In the genomic region with DNA sequence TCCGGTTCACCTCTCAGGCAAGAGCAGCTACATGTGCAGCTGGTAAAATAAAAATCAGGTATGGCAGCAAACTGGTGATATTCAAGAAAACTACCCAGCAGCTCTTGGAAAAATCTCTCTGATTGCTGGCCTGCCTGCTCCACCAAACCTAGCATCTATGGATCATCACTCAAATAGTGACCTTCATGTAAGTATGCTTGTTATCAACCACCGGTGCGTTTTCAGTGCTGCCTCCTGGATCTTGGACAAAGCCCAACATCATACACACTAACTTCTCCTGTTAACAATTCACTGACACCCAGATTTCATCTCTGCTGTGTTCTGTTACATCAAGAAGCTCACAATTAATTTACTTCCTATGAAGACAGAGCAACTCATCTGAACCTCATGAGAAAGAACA, we compare ENCODE assay signal across 12 cellular contexts. TPM values are rescaled to one million over a fixed set of nuclear protein-coding genes. Genes with fewer than 3 reads are reported as not detected.
DNase-seq lines count a peak whose midpoint lies in the region; ATAC-seq, FAIRE-seq and TF ChIP-seq lines count a peak whose summit lies in the region.
"Had no signal": no experiment of that assay in that cellular context is flagged by ENCODE, and none has a peak within 500 bp of the region (broad histone marks: within the 10 kb centered on the region; RNA-seq: fewer than 3 reads in every experiment).

No MANE protein-coding gene starts in this region.

- no peak overlapping the region for H2AFZ ChIP-seq in HepG2 (ENCODE audit: low read length)

- no peaks in the 10 kb centered on the region; a peak in 1 of 5 replicates for H3K27me3 ChIP-seq in HepG2 (ENCODE audit: control insufficient read depth in 1 of 2, insufficient read depth in 2 of 2, low read length in 2 of 2)
- H3K27me3 ChIP-seq in right lobe of liver = no peaks in the 10 kb centered on the region
- H3K27me3 ChIP-seq in thymus (ENCODE audit: control insufficient read depth, insufficient read depth) = no peaks in the 10 kb centered on the region
- no peaks in the 10 kb centered on the region for H3K27me3 ChIP-seq in CD4-positive, alpha-beta memory T cell (ENCODE audit: insufficient read depth, low read length)

- FAIRE-seq in HepG2 (lab: Jason Lieb, UNC) = no peak

- intact Hi-C loops in HepG2 (cut with micrococcal nuclease; ENCODE audit: unreplicated experiment) (loop anchor here (2.0 kb wide), 1 partner anchor 207 kb away; no protein-coding TSS in a partner anchor), right lobe of liver (cut with DNase I) (no loop called here)
- intact Hi-C loops in CD4-positive, alpha-beta memory T cell (cut with micrococcal nuclease) = no loop called here

- H3K27ac ChIP-seq in HepG2 (ENCODE audit: extremely low read length, insufficient read depth, low read length) (no peak overlapping the region), right lobe of liver (no peak overlapping the region), thymus (ENCODE audit: low read depth) (no peak overlapping the region)
- H3K27ac ChIP-seq in CD4-positive, alpha-beta memory T cell (ENCODE audit: low read depth, low read length) = no peak overlapping the region

- peaks cover 6% of the 10 kb centered on the region for H3K27me3 Mint-ChIP-seq in brain
- H3K27me3 Mint-ChIP-seq in CD4-positive, alpha-beta memory T cell = no peaks in the 10 kb centered on the region
- H3K27me3 Mint-ChIP-seq: CD4-positive, CD25-positive, alpha-beta regulatory T cell had no signal

- peaks cover 8 to 20% of the 10 kb centered on the region in 2 experiments; a peak in 4 of 5 replicates for H3K36me3 ChIP-seq in HepG2 (replicated peaks in 1 of 2; ENCODE audit: control insufficient read depth in 1 of 2, insufficient read depth in 2 of 2, low read length in 2 of 2)
- no peaks in the 10 kb centered on the region for H3K36me3 ChIP-seq in right lobe of liver
- no peaks in the 10 kb centered on the region for H3K36me3 ChIP-seq in thymus (ENCODE audit: control insufficient read depth, insufficient read depth)
- H3K36me3 ChIP-seq in CD4-positive, alpha-beta memory T cell (ENCODE audit: insufficient read depth, low read length) = no peaks in the 10 kb centered on the region

- no peaks in the 10 kb centered on the region for H3K9me3 ChIP-seq in HepG2 (ENCODE audit: low read length)
- no peaks in the 10 kb centered on the region for H3K9me3 ChIP-seq in right lobe of liver
- H3K9me3 ChIP-seq in thymus (ENCODE audit: control insufficient read depth) = no peaks in the 10 kb centered on the region
- no peaks in the 10 kb centered on the region for H3K9me3 ChIP-seq in CD4-positive, alpha-beta memory T cell (ENCODE audit: control insufficient read depth in 1 of 2, low read length in 2 of 2)

- in situ Hi-C loops in HepG2 (cut with HindIII; ENCODE audit: extremely low pct_ligation_motif_present, low pct_unique_long_range_greater_than_20kb) = no loop called here

- peaks cover 100% of the 10 kb centered on the region for H3K79me2 ChIP-seq in HepG2 (ENCODE audit: insufficient read depth, low read length)

- H3K9me3 Mint-ChIP-seq in brain = peaks cover 0 to 3% (median 0%) of the 10 kb centered on the region in 5 experiments
- no peaks in the 10 kb centered on the region for H3K9me3 Mint-ChIP-seq in CD4-positive, alpha-beta memory T cell
- H3K9me3 Mint-ChIP-seq: CD4-positive, CD25-positive, alpha-beta regulatory T cell had no signal

- 0 out of 2 replicates have a peak overlapping the region, but pooled peaks have one; percentile 23 for H3K4me2 ChIP-seq in HepG2 (ENCODE audit: low read depth, low read length)

- BruUV-seq in HepG2 (replicated peaks; lab: Mats Ljungman, UMichigan) = no TSS peak

- TF ChIP-seq CTCF in HepG2 (CRISPR knock-in tag; IDR thresholded peaks at IDR 0.05) (no peak), right lobe of liver (IDR thresholded peaks at IDR 0.05) (no peak), brain (conservative IDR thresholded peaks at IDR 0.05) (no peak)

- 0 out of 3 replicates have a peak, but pooled peaks have one; percentile 23 for ATAC-seq in HepG2
- no peak for ATAC-seq in right lobe of liver

- TF ChIP-seq POLR2A in HepG2 (IDR thresholded peaks at IDR 0.05; ENCODE audit: insufficient read depth in 1 of 2, low read depth in 2 of 2, low read length in 2 of 2) = no peak; a peak in 1 of 4 replicates
- no peak for TF ChIP-seq POLR2A in right lobe of liver (IDR thresholded peaks at IDR 0.05)

- peaks cover 86% of the 10 kb centered on the region for H4K20me1 ChIP-seq in HepG2 (ENCODE audit: insufficient read depth, low read length)

- H3K4me3 ChIP-seq in HepG2 (replicated peaks in 1 of 3; ENCODE audit: insufficient read depth in 1 of 3, low read depth in 2 of 3, low read length in 3 of 3) (no peak overlapping the region), right lobe of liver (no peak overlapping the region), thymus (ENCODE audit: low read length) (peak overlapping the region; percentile 23)
- no peak overlapping the region for H3K4me3 ChIP-seq in CD4-positive, alpha-beta memory T cell (ENCODE audit: low read length in 2 of 2)

- H3K4me1 ChIP-seq in HepG2 (ENCODE audit: insufficient read depth, low read length) = peaks cover 92% of the 10 kb centered on the region
- H3K4me1 ChIP-seq in right lobe of liver = peaks cover 0 to 16% (median 0%) of the 10 kb centered on the region in 4 donors
- H3K4me1 ChIP-seq in thymus (ENCODE audit: control insufficient read depth, insufficient read depth, low read length) = peaks cover 11% of the 10 kb centered on the region
- H3K4me1 ChIP-seq in CD4-positive, alpha-beta memory T cell (ENCODE audit: insufficient read depth, low read length) = peaks cover 73% of the 10 kb centered on the region

- DNase-seq in HepG2 (ENCODE audit: low spot score) (no peak), right lobe of liver (no peak), NCI-H226 (peak; percentile 79)
- no peak for DNase-seq in CD4-positive, alpha-beta memory T cell
- no peak for DNase-seq in stimulated activated CD4-positive, alpha-beta T cell treated with anti-CD3 and anti-CD28 coated beads, Interleukin-4, amount 100 ng/mL, for 1 hour
- DNase-seq: activated effector memory CD4-positive, alpha-beta T cell treated with Interleukin-2 at 50 U/mL for 16 hours; CD4-positive, CD25-positive, alpha-beta regulatory T cell; HCEC 1CT; hypothalamus; NK-92 treated with Interleukin-12 subunit alpha and Interleukin-12 subunit beta, amount 100 ng/mL, for 24 hours had no signal

- no peak for TF ChIP-seq EP300 in HepG2 (IDR thresholded peaks at IDR 0.05; ENCODE audit: low read depth in 2 of 2, low read length in 2 of 2)
- no peak for TF ChIP-seq EP300 in HepG2 (CRISPR knock-in tag; IDR thresholded peaks at IDR 0.05; ENCODE audit: borderline replicate concordance)

- 63% methylated on average over 3 of the region's 3 CpGs for WGBS in HepG2 (ENCODE audit: low lambda C conversion rate)
- 34% methylated on average over 3 of the region's 3 CpGs for WGBS in right lobe of liver (ENCODE audit: insufficient coverage, low coverage, low lambda C conversion rate, missing lambda C conversion rate)
- 5% methylated on average over 3 of the region's 3 CpGs for WGBS in thymus

- H3K36me3 Mint-ChIP-seq in brain = peaks cover 31% of the 10 kb centered on the region
- peaks cover 10 to 19% of the 10 kb centered on the region in 2 donors for H3K36me3 Mint-ChIP-seq in CD4-positive, alpha-beta memory T cell
- H3K36me3 Mint-ChIP-seq: CD4-positive, CD25-positive, alpha-beta regulatory T cell had no signal

- H3K4me1 Mint-ChIP-seq in brain = peaks cover 85% of the 10 kb centered on the region
- H3K4me1 Mint-ChIP-seq in CD4-positive, alpha-beta memory T cell = peaks cover 52 to 67% (median 60%) of the 10 kb centered on the region in 4 donors

- CTCF ChIA-PET in HepG2 (lab: Yijun Ruan, JAX; ENCODE audit: low intra/inter-chr PET ratio, low total read pairs) = no interaction called here
- CTCF ChIA-PET in CD4-positive, alpha-beta memory T cell (lab: Charles Lee; ENCODE audit: partially characterized antibody) = no interaction called here

- POLR2A ChIA-PET in HepG2 (lab: Yijun Ruan, JAX) = interaction anchor here (0.9 kb wide), 1 partner anchor 18 kb away, joined by 3 read pairs; no protein-coding TSS in a partner anchor
- POLR2A ChIA-PET in CD4-positive, alpha-beta memory T cell (lab: Charles Lee; ENCODE audit: partially characterized antibody) = interaction anchor here (0.7 kb wide), 1 partner anchor 13 kb away, joined by 4 read pairs; no protein-coding TSS in a partner anchor

- H3K9ac ChIP-seq in HepG2 (ENCODE audit: insufficient read depth, low read depth, low read length) = no peak overlapping the region

- no peak for TF ChIP-seq RAD21 in HepG2 (CRISPR knock-in tag; IDR thresholded peaks at IDR 0.05)

- peak overlapping the region in 3 of 5 experiments; percentile 11 to 59 (median 51) for H3K4me3 Mint-ChIP-seq in brain
- H3K4me3 Mint-ChIP-seq in CD4-positive, alpha-beta memory T cell = peak overlapping the region in 3 of 8 donors; percentile 2 to 70 (median 6)

- H3K27ac Mint-ChIP-seq in brain = peak overlapping the region in 4 of 5 experiments; percentile 4 to 51 (median 40)
- peak overlapping the region in 3 of 7 donors; percentile 2 to 65 (median 38) for H3K27ac Mint-ChIP-seq in CD4-positive, alpha-beta memory T cell
- H3K27ac Mint-ChIP-seq: CD4-positive, CD25-positive, alpha-beta regulatory T cell had no signal

RNA-seq across cellular contexts. Expression of gene CDK6, which starts 8.9 kb away (rescaled TPM):
- total RNA-seq in HepG2 (2016; rRNA removed; fragmentation: Illumina TruSeq; extraction: Trizol) = 90.8 and 134 TPM in 2 replicates
- 5.1 and 5.5 TPM in 2 replicates for total RNA-seq in HepG2 (2016; cell fraction: cytosol; rRNA removed; fragmentation: Illumina TruSeq; extraction: Trizol; ENCODE audit: low read depth)
- 84.9 and 123 TPM in 2 replicates for total RNA-seq in HepG2 (2016; cell fraction: insoluble cytoplasmic fraction; rRNA removed; fragmentation: Illumina TruSeq; extraction: Trizol)
- total RNA-seq in HepG2 (2016; cell fraction: membrane; rRNA removed; fragmentation: Illumina TruSeq; extraction: Trizol) = 29.2 and 30.5 TPM in 2 replicates
- total RNA-seq in HepG2 (2016; cell fraction: nucleus; rRNA removed; fragmentation: Illumina TruSeq; extraction: Trizol) = 119 and 130 TPM in 2 replicates
- polyA plus RNA-seq in HepG2 (2011; rRNA removed) = 25.6 and 34.6 TPM in 2 replicates
- polyA plus RNA-seq in HepG2 (2011; cell fraction: cytosol; rRNA removed) = 18.5 and 23.7 TPM in 2 replicates
- 43.9 and 53.9 TPM in 2 replicates for polyA plus RNA-seq in HepG2 (2011; cell fraction: nucleus; rRNA removed)
- polyA plus RNA-seq in HepG2 (2012) = 20.9 and 27.3 TPM in 2 replicates
- 1.4 and 1.7 TPM in 2 replicates for polyA plus RNA-seq in HepG2 (2016; cell fraction: cytosol; fragmentation: Illumina TruSeq; extraction: Trizol; ENCODE audit: low read depth)
- polyA plus RNA-seq in HepG2 (2016; cell fraction: insoluble cytoplasmic fraction; fragmentation: Illumina TruSeq; extraction: Trizol; ENCODE audit: low read depth) = 58.7 and 59.6 TPM in 2 replicates
- polyA plus RNA-seq in HepG2 (2016; cell fraction: membrane; fragmentation: Illumina TruSeq; extraction: Trizol; ENCODE audit: low read depth) = 5.4 and 5.9 TPM in 2 replicates
- polyA plus RNA-seq in HepG2 (2016; cell fraction: nucleus; fragmentation: Illumina TruSeq; extraction: Trizol; ENCODE audit: insufficient read depth, low read depth) = 40.3 and 43.1 TPM in 2 replicates
- 69.1 and 135 TPM in 2 replicates for polyA minus RNA-seq in HepG2 (2011; rRNA and poly(A)+ RNA removed; ENCODE audit: low replicate concordance)
- polyA minus RNA-seq in HepG2 (2011; cell fraction: cytosol; rRNA and poly(A)+ RNA removed) = 85.6 and 90.1 TPM in 2 replicates
- polyA minus RNA-seq in HepG2 (2011; cell fraction: nucleus; rRNA and poly(A)+ RNA removed) = 219 and 264 TPM in 2 replicates
- total RNA-seq in right lobe of liver = 10 to 100 TPM in 5 of 6 experiments, 1 to 10 TPM in 1; 6.9 to 23.7 (median 17.0) TPM
- polyA plus RNA-seq in brain (ENCODE audit: insufficient read depth, low read depth, low replicate concordance) = 0.36 TPM
- polyA plus RNA-seq in thymus = 6.5 TPM
- total RNA-seq in CD4-positive, alpha-beta memory T cell = 10 to 100 TPM; 21.2 to 23.6 TPM
- polyA plus RNA-seq in CD4-positive, alpha-beta memory T cell = 10 to 100 TPM; 18.4 to 21.0 TPM
